Comparison of ENCODE assay signal across 26 cellular contexts in genomic region chr3:105885261-105885660, GRCh38.
"Had no signal": no experiment of that assay in that cellular context is flagged by ENCODE, and none has a peak within 500 bp of the region (broad histone marks: within the 10 kb centered on the region; RNA-seq: fewer than 3 reads in every experiment).

No MANE protein-coding gene starts in this region.

- ATAC-seq: activated CD8-positive, alpha-beta T cell treated with anti-CD3 and anti-CD28 coated beads, Interleukin-2, amount 10 ng/mL, durations not matched to agents 7 days and 5 days; activated naive CD4-positive, alpha-beta T cell treated with anti-CD3 and anti-CD28 coated beads, Interleukin-2, amount 50 U/mL, for 72 hours; activated T-cell treated with anti-CD3 and anti-CD28 coated beads, Interleukin-2, amount 50 U/mL, for 72 hours; body of pancreas; effector memory CD8-positive, alpha-beta T cell; left ventricle myocardium superior; natural killer cell; stimulated activated naive B cell treated with anti-CD40 and anti-IgM and Interleukin-4, amounts not matched to agents 10 μg/mL and 1 μg/mL and 100 μg/mL, for 72 hours had no signal

- H3K27ac ChIP-seq: body of pancreas, epithelial cell of prostate, neutrophil, tibial nerve, vagina had no signal

- H3K4me3 Mint-ChIP-seq: activated CD4-positive, alpha-beta T cell treated with anti-CD3 and anti-CD28 coated beads, Interleukin-2, amount 10 ng/mL, durations not matched to agents 24 days and 14 days; activated CD8-positive, alpha-beta T cell treated with anti-CD3 and anti-CD28 coated beads, Interleukin-2, amount 10 ng/mL, durations not matched to agents 7 days and 5 days; activated T-cell treated with anti-CD3 and anti-CD28 coated beads, Interleukin-2, amount 50 U/mL, for 72 hours; central memory CD8-positive, alpha-beta T cell; effector memory CD8-positive, alpha-beta T cell; natural killer cell; stimulated activated naive B cell treated with anti-CD40 and anti-IgM and Interleukin-4, amounts not matched to agents 10 μg/mL and 1 μg/mL and 100 μg/mL, for 72 hours had no signal

- H3K36me3 Mint-ChIP-seq: activated naive CD4-positive, alpha-beta T cell treated with anti-CD3 and anti-CD28 coated beads, Interleukin-2, amount 50 U/mL, for 72 hours; natural killer cell had no signal

- H3K9me3 ChIP-seq: body of pancreas, neutrophil, tibial nerve, vagina had no signal

- H3K9me3 Mint-ChIP-seq: central memory CD8-positive, alpha-beta T cell; effector memory CD8-positive, alpha-beta T cell; natural killer cell; stimulated activated naive B cell treated with anti-CD40 and anti-IgM and Interleukin-4, amounts not matched to agents 10 μg/mL and 1 μg/mL and 100 μg/mL, for 72 hours had no signal

- DNase-seq: activated CD4-positive, alpha-beta T cell treated with anti-CD3 and anti-CD28 coated beads, Interleukin-2, amount 10 ng/mL, durations not matched to agents 24 days and 14 days; activated CD4-positive, CD25-positive, alpha-beta regulatory T cell; activated CD8-positive, alpha-beta memory T cell treated with anti-CD3 and anti-CD28 coated beads, Interleukin-2, amount 50 U/mL, for 4 hours; activated CD8-positive, alpha-beta T cell treated with anti-CD3 and anti-CD28 coated beads, Interleukin-2, amount 10 ng/mL, durations not matched to agents 7 days and 5 days; activated gamma-delta T cell; activated T-cell treated with anti-CD3 and anti-CD28 coated beads, Interleukin-2, amount 50 U/mL, for 72 hours; amniotic stem cell; body of pancreas; cortex of kidney; effector memory CD8-positive, alpha-beta T cell; hippocampal formation; left ventricle myocardium superior; mesendoderm; natural killer cell; retina; stimulated activated CD4-positive, alpha-beta T cell treated with anti-CD3 and anti-CD28 coated beads, Interleukin-15, amount 100 ng/mL, for 24 hours; stimulated activated CD4-positive, alpha-beta T cell treated with anti-CD3 and anti-CD28 coated beads, Interleukin-4, amount 100 ng/mL, for 1 hour; stimulated activated naive B cell treated with anti-CD40 and anti-IgM and Interleukin-4, amounts not matched to agents 10 μg/mL and 1 μg/mL and 100 μg/mL, for 72 hours had no signal

- H3K36me3 ChIP-seq: neutrophil, tibial nerve, vagina had no signal

- H3K4me1 ChIP-seq: body of pancreas, tibial nerve, vagina had no signal

- H3K4me3 ChIP-seq: body of pancreas, skin epidermis, tibial nerve, vagina had no signal

- H3K27me3 ChIP-seq: body of pancreas, neutrophil, tibial nerve, vagina had no signal

- FAIRE-seq: keratinocyte had no signal

- H3K27ac Mint-ChIP-seq: activated CD4-positive, alpha-beta T cell treated with anti-CD3 and anti-CD28 coated beads, Interleukin-2, amount 10 ng/mL, durations not matched to agents 24 days and 14 days; activated CD8-positive, alpha-beta T cell treated with anti-CD3 and anti-CD28 coated beads, Interleukin-2, amount 10 ng/mL, durations not matched to agents 7 days and 5 days; activated naive CD4-positive, alpha-beta T cell treated with anti-CD3 and anti-CD28 coated beads, Interleukin-2, amount 50 U/mL, for 72 hours; activated T-cell treated with anti-CD3 and anti-CD28 coated beads, Interleukin-2, amount 50 U/mL, for 72 hours; effector memory CD8-positive, alpha-beta T cell; natural killer cell; stimulated activated naive B cell treated with anti-CD40 and anti-IgM and Interleukin-4, amounts not matched to agents 10 μg/mL and 1 μg/mL and 100 μg/mL, for 72 hours had no signal

- H3K27me3 Mint-ChIP-seq: activated CD4-positive, alpha-beta T cell treated with anti-CD3 and anti-CD28 coated beads, Interleukin-2, amount 10 ng/mL, durations not matched to agents 24 days and 14 days; central memory CD8-positive, alpha-beta T cell; effector memory CD8-positive, alpha-beta T cell had no signal
